8 cellular contexts compared by ENCODE assay signal in the genomic region with DNA sequence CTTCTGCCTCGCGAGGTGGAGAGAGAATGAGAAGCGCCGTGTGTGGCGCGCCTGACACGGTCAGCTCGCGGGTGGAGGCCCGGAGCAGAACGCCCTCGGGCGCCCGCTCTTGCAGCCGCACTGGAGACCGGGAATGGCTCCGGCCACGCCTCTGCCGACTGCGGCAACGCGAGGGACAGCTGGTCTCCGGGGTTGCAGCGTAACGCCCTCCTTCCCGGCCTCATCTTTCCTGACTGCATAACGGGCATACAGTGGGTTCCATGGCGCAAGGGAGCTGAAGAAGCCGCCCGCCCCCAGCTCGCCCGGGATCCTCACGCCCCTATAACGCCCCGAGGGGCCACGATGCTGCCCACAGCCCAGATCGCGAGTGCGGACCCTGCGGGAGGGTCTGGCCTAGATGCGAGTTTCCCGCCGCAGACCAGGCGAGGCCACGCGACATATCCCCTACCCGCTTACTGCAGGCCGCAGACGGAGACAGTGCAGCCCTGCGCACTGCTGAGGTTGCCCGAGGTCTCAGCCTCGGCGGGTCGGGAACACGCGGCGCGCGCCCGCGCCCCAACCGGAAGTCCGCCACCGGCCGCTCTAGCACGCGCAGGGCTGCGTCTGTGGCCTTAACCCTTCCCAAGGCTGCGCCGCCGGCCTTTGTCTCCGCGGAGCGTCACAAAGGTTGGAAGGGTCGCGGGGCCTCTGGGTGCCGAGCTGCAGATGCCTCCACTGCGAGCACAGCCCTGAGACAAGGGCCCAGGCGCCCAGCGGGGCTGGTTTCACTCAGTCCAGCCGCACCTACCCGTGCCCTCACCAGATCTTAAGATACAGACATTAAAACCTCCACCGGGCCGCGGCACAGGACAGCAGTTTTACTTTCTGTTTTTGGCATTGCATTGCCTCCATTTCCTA. TPM values are rescaled to one million over a fixed set of nuclear protein-coding genes. Genes with fewer than 3 reads are reported as not detected.
DNase-seq lines count a peak whose midpoint lies in the region; ATAC-seq and TF ChIP-seq lines count a peak whose summit lies in the region.

No MANE protein-coding gene starts in this region.

- H3K4me3 Mint-ChIP-seq in chondrocyte (ENCODE audit: unreplicated experiment) = peak overlapping the region; percentile 89

- DNase-seq in AG10803 (ENCODE audit: low read depth) = peak; percentile 88
- peak; percentile 95 for DNase-seq in NCI-H345 treated with DMSO at 0.1 percent for 48 hours (lab: John Stamatoyannopoulos, UW; ENCODE audit: unreplicated experiment)
- DNase-seq in activated CD4-positive, alpha-beta T cell treated with anti-CD3 and anti-CD28 coated beads for 24 hours (ENCODE audit: low read depth in 2 of 2) = peak; percentile 83 to 84
- DNase-seq in chondrocyte (ENCODE audit: low spot score) = peak; percentile 97
- DNase-seq in kidney glomerular epithelial cell (lab: John Stamatoyannopoulos, UW) = peak; percentile 85
- peak; percentile 75 to 84 for DNase-seq in stimulated activated CD4-positive, alpha-beta T cell treated with anti-CD3 and anti-CD28 coated beads, Interleukin-15, amount 100 ng/mL, for 48 hours (ENCODE audit: low read depth in 2 of 2)

- H3K27me3 Mint-ChIP-seq in chondrocyte (ENCODE audit: low read depth) = no peaks in the 10 kb centered on the region

- TF ChIP-seq CTCF in AG10803 (conservative IDR thresholded peaks at IDR 0.05; ENCODE audit: low read length) (no peak), chondrocyte (IDR thresholded peaks at IDR 0.05) (peak; percentile 20)

- H3K36me3 Mint-ChIP-seq in chondrocyte (ENCODE audit: low read depth) = peaks cover 11% of the 10 kb centered on the region

- peak overlapping the region; percentile 97 for H3K27ac Mint-ChIP-seq in chondrocyte (ENCODE audit: unreplicated experiment)

- in situ Hi-C loops in GM18951 (cut with MboI; ENCODE audit: low sequenced_read_pairs, unreplicated experiment) = no loop called here

- peak; percentile 80 for ATAC-seq in HG03175 (IDR thresholded peaks at IDR 0.05; ENCODE audit: unreplicated experiment)

- H3K4me3 ChIP-seq in AG10803 (ENCODE audit: low read length) = peak overlapping the region; percentile 92

- no peaks in the 10 kb centered on the region for H3K9me3 Mint-ChIP-seq in chondrocyte (ENCODE audit: low read depth)

- TF ChIP-seq POLR2A in GM18951 (IDR thresholded peaks at IDR 0.05; ENCODE audit: extremely low read depth, insufficient read depth, insufficient read length) = peak; percentile 99

- peaks cover 28% of the 10 kb centered on the region for H3K4me1 Mint-ChIP-seq in chondrocyte (ENCODE audit: low read depth)

RNA-seq across cellular contexts. Expression of a gene that starts 18.8 kb away (rescaled TPM):
- total RNA-seq in chondrocyte = 34.6 to 37.5 TPM (median 37.3 TPM) in 3 replicates

RNA-seq across cellular contexts. Expression of a gene that starts 21.3 kb away (rescaled TPM):
- total RNA-seq in chondrocyte = 3.7 to 5.7 TPM (median 4.2 TPM) in 3 replicates

RNA-seq across cellular contexts. Expression of a gene that starts 48.3 kb away (rescaled TPM):
- 19.4 to 21.5 TPM (median 20.5 TPM) in 3 replicates for total RNA-seq in chondrocyte

Comparison
In these comparisons a context has a peak if more than half of its experiments do, and no peak if none do; other contexts are left out.
1. Peak in every context shown above with its lines: DNase-seq, ATAC-seq and H3K4me3 ChIP-seq.